Comparison of ENCODE assay signal across 8 cellular contexts in the genomic region with DNA sequence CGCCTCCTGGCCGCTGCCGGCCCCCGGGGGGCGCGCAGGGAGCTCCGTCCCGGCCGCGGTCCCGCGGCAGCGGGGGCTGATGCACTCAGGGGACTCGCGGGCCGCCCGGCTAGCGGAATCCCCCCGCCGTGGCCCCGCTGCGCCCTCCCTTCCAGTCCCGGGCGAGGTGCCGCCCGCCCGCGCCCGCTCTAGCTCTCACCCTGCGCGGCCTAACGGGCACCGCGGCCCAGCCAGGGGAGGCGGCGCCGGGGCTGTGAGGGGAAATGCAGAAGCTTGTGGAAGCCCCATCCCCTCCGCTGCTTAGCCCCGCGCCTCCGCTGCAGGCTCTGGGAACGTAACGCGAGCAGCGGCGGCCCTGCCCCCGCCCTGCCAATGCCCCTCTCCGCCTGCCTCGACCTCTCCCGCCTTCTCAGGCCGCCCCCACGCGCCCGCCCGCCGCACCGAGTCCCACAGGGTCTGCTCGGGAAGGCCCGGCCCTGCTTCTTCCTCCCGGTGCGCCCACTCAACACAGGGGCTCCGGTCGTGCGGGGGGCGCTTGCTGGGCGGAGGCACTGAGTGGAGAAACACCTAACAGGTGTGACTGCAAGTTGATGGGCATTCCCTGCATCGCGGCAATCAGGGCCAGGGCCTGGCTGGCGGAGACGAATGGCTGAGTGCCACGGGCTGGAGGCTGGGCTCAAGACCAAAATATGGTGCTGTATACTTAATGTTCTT. TPM values are rescaled to one million over a fixed set of nuclear protein-coding genes. Genes with fewer than 3 reads are reported as not detected.
DNase-seq lines count a peak whose midpoint lies in the region; ATAC-seq and TF ChIP-seq lines count a peak whose summit lies in the region.

No MANE protein-coding gene starts in this region.

- DNase-seq in ELF-1 (ENCODE audit: low read depth, low spot score) (peak; percentile 52), islet precursor cell (peak; percentile 77), HT-29 (ENCODE audit: low spot score) (no peak), KG1 (lab: John Stamatoyannopoulos, UW) (no peak)
- peak in 1 of 2 donors; percentile 4 for DNase-seq in stimulated activated naive CD8-positive, alpha-beta T cell treated with anti-CD3 and anti-CD28 coated beads, Interleukin-15, amount 100 ng/mL, for 72 hours
- DNase-seq in activated naive CD4-positive, alpha-beta T cell treated with anti-CD3 and anti-CD28 coated beads, Interleukin-2, amount 50 U/mL, for 16 hours = no peak

- H3K9me3 Mint-ChIP-seq in brain = peaks cover 0 to 4% (median 0%) of the 10 kb centered on the region in 5 experiments
- no peaks in the 10 kb centered on the region for H3K9me3 Mint-ChIP-seq in stimulated activated naive CD8-positive, alpha-beta T cell treated with anti-CD3 and anti-CD28 coated beads, Interleukin-15, amount 100 ng/mL, for 72 hours

- ATAC-seq in HG02852 (IDR thresholded peaks at IDR 0.05; ENCODE audit: unreplicated experiment) = peak; percentile 24
- ATAC-seq in stimulated activated naive CD8-positive, alpha-beta T cell treated with anti-CD3 and anti-CD28 coated beads, Interleukin-15, amount 100 ng/mL, for 72 hours = peak; percentile 54

- H3K36me3 Mint-ChIP-seq in brain = no peaks in the 10 kb centered on the region

- H3K27me3 Mint-ChIP-seq in brain = peaks cover 38% of the 10 kb centered on the region
- H3K27me3 Mint-ChIP-seq in stimulated activated naive CD8-positive, alpha-beta T cell treated with anti-CD3 and anti-CD28 coated beads, Interleukin-15, amount 100 ng/mL, for 72 hours = peaks cover 61% of the 10 kb centered on the region

- H3K27ac Mint-ChIP-seq in brain = peak overlapping the region in 2 of 5 experiments; percentile 36 to 74
- H3K27ac Mint-ChIP-seq in stimulated activated naive CD8-positive, alpha-beta T cell treated with anti-CD3 and anti-CD28 coated beads, Interleukin-15, amount 100 ng/mL, for 72 hours = no peak overlapping the region

- TF ChIP-seq CTCF in brain (conservative IDR thresholded peaks at IDR 0.05) = no peak

- peak overlapping the region; percentile 77 to 84 (median 83) for H3K4me3 Mint-ChIP-seq in brain
- peak overlapping the region in 1 of 2 donors; percentile 59 for H3K4me3 Mint-ChIP-seq in stimulated activated naive CD8-positive, alpha-beta T cell treated with anti-CD3 and anti-CD28 coated beads, Interleukin-15, amount 100 ng/mL, for 72 hours

- peaks cover 23% of the 10 kb centered on the region for H3K4me1 Mint-ChIP-seq in brain
- peaks cover 20% of the 10 kb centered on the region for H3K4me1 Mint-ChIP-seq in stimulated activated naive CD8-positive, alpha-beta T cell treated with anti-CD3 and anti-CD28 coated beads, Interleukin-15, amount 100 ng/mL, for 72 hours

RNA-seq across cellular contexts. Expression of a gene that starts 0.4 kb away (rescaled TPM):
- 1.9 TPM for polyA plus RNA-seq in brain (ENCODE audit: insufficient read depth, low read depth, low replicate concordance)
- total RNA-seq in HT-29 (2014; rRNA removed; shearing (Covaris generic)) = not detected in 2 replicates

Comparison
In these comparisons a context has a peak if more than half of its experiments do, and no peak if none do; other contexts are left out.
1. DNase-seq: peak in ELF-1 (single experiment) and islet precursor cell (single experiment); none in HT-29 (single experiment), KG1 (single experiment) and activated naive CD4-positive, alpha-beta T cell treated with anti-CD3 and anti-CD28 coated beads, Interleukin-2, amount 50 U/mL, for 16 hours (single experiment).